ENCODE assay signal across 21 cellular contexts in the genomic region with DNA sequence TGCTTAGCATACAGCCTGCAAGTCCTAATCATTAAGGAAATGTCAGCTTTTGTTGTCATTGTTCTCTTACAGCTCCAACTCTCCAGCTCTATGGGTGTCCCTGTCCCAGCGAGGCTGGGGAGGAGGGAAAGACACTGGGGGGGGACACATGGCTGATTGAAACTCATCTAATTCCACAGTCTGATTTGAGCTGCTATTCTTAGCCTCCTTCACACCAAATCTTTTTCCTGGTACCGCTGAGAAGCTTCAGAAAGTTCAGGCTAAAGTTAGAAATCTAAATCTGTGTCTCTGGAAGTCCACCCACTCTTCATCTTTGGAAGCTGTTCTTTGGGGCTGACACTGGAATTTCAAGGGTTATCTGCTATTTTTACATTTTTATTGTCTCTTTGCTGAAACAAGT.
"Had no signal": no experiment of that assay in that cellular context is flagged by ENCODE, and none has a peak within 500 bp of the region (broad histone marks: within the 10 kb centered on the region; RNA-seq: fewer than 3 reads in every experiment).

No MANE protein-coding gene starts in this region.

- DNase-seq: activated CD4-positive, alpha-beta T cell treated with anti-CD3 and anti-CD28 coated beads for 48 hours; activated CD4-positive, alpha-beta T cell treated with anti-CD3 and anti-CD28 coated beads, Interleukin-2, amount 50 U/mL, for 48 hours; activated CD8-positive, alpha-beta memory T cell treated with anti-CD3 and anti-CD28 coated beads for 24 hours; activated gamma-delta T cell; activated naive CD4-positive, alpha-beta T cell treated with anti-CD3 and anti-CD28 coated beads, Interleukin-2, amount 10 ng/mL, durations not matched to agents 7 days and 5 days; effector CD8-positive, alpha-beta T cell; esophagus squamous epithelium; heart right ventricle; kidney glomerular epithelial cell; stimulated activated CD4-positive, alpha-beta T cell treated with anti-CD3 and anti-CD28 coated beads, Interleukin-12 subunit alpha, Interleukin-12 subunit beta, amount 100 ng/mL, for 4 hours; stimulated activated CD4-positive, alpha-beta T cell treated with anti-CD3 and anti-CD28 coated beads, Interleukin-4, amount 100 ng/mL, for 1 hour; stimulated activated naive CD8-positive, alpha-beta T cell treated with anti-CD3 and anti-CD28 coated beads, Interleukin-15, Interleukin-2, amounts not matched to agents 100 U/mL and 50 U/mL, for 24 hours; T-cell; testis; trophoblast cell; WERI-Rb-1 had no signal

- H3K36me3 ChIP-seq: esophagus squamous epithelium, heart right ventricle, WERI-Rb-1 had no signal

- FAIRE-seq: endometrium, urothelium cell line had no signal

- H3K4me3 ChIP-seq: esophagus squamous epithelium, heart right ventricle, lung, skin epidermis, testis had no signal

- H3K27ac ChIP-seq: epithelial cell of prostate, esophagus squamous epithelium, testis, WERI-Rb-1 had no signal

- H3K27me3 ChIP-seq: esophagus squamous epithelium, heart right ventricle, testis had no signal

- H3K9me3 ChIP-seq: esophagus squamous epithelium, heart right ventricle, testis had no signal
